ENCODE assay signal across 8 cellular contexts in the genomic region with DNA sequence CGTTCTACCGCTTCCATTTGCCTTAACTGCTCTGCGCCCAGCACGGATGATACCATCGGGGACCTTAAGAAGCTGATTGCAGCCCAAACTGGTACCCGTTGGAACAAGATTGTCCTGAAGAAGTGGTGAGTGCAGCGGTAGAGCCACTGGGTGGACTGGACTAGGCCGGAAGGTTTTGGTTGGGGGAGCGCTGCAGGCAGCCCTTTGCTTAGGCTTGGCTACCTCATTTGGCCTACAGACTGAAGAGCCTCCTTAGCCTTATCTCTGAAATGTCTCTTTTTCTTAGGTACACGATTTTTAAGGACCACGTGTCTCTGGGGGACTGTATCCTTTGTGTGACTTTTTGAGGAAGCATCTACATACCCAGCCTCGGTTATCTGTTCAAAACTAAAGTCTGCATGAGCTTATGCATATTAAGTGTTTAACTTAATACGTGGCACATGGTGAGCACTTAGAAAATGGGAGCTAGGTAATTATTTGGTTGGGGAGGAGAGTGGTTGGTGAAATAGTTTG. TPM values are rescaled to one million over a fixed set of nuclear protein-coding genes. Genes with fewer than 3 reads are reported as not detected.
DNase-seq lines count a peak whose midpoint lies in the region; ATAC-seq and TF ChIP-seq lines count a peak whose summit lies in the region.

No MANE protein-coding gene starts in this region.

- H3K9me3 Mint-ChIP-seq in Calu3 (ENCODE audit: low read depth, unreplicated experiment) (no peaks in the 10 kb centered on the region), endothelial cell (ENCODE audit: unreplicated experiment) (no peaks in the 10 kb centered on the region), osteocyte (ENCODE audit: unreplicated experiment) (no peaks in the 10 kb centered on the region)

- H3K4me3 Mint-ChIP-seq in Calu3 (ENCODE audit: low read depth, unreplicated experiment) (peak overlapping the region; percentile 95), endothelial cell (ENCODE audit: unreplicated experiment) (peak overlapping the region; percentile 100), osteocyte (ENCODE audit: unreplicated experiment) (peak overlapping the region; percentile 100)

- intact Hi-C loops in Calu3 (cut with micrococcal nuclease; ENCODE audit: unreplicated experiment) (no loop called here), PC-9 (cut with micrococcal nuclease; ENCODE audit: unreplicated experiment) (no loop called here)

- H3K27ac Mint-ChIP-seq in Calu3 (ENCODE audit: unreplicated experiment) = no peak overlapping the region
- H3K27ac Mint-ChIP-seq in endothelial cell (ENCODE audit: unreplicated experiment) = peak overlapping the region; percentile 99
- peak overlapping the region; percentile 97 for H3K27ac Mint-ChIP-seq in osteocyte (ENCODE audit: unreplicated experiment)

- H2AFZ ChIP-seq in PC-9 = no peak overlapping the region

- no peak overlapping the region for H3K27ac ChIP-seq in PC-9
- no peak overlapping the region for H3K27ac ChIP-seq in foreskin keratinocyte

- H3K4me3 ChIP-seq in PC-9 = peak overlapping the region; percentile 81

- POLR2A ChIA-PET in PC-9 (lab: Charles Lee; ENCODE audit: unreplicated experiment) = no interaction called here
- POLR2A ChIA-PET in GM10248 (lab: Yijun Ruan, JAX) = no interaction called here

- H3K9me2 ChIP-seq in PC-9 (ENCODE audit: insufficient read depth) = no peaks in the 10 kb centered on the region

- no peaks in the 10 kb centered on the region for H3K9me3 ChIP-seq in PC-9 (ENCODE audit: insufficient read depth, low read depth)

- BruUV-seq in Calu3 (replicated peaks; lab: Mats Ljungman, UMichigan) (TSS peak; percentile 74), PC-9 (replicated peaks; lab: Mats Ljungman, UMichigan) (TSS peak; percentile 66)

- TF ChIP-seq CTCF in Calu3 (IDR thresholded peaks at IDR 0.05; ENCODE audit: unreplicated experiment) (no peak), PC-9 (conservative IDR thresholded peaks at IDR 0.05) (no peak), endothelial cell (IDR thresholded peaks at IDR 0.05; ENCODE audit: unreplicated experiment) (no peak), osteocyte (IDR thresholded peaks at IDR 0.05) (no peak), foreskin keratinocyte (conservative IDR thresholded peaks at IDR 0.05) (no peak), GM10248 (IDR thresholded peaks at IDR 0.05; ENCODE audit: control extremely low read depth, extremely low read depth, low read depth, missing control alignments) (no peak)

- H3K27me3 ChIP-seq in PC-9 (ENCODE audit: insufficient read depth, low read depth) (no peaks in the 10 kb centered on the region), foreskin keratinocyte (no peaks in the 10 kb centered on the region)

- no peaks in the 10 kb centered on the region; the same call in 1 of the 2 replicates for H3K36me3 ChIP-seq in PC-9 (ENCODE audit: low read depth)

- H3K79me2 ChIP-seq in PC-9 (ENCODE audit: low read depth) = peaks cover 49% of the 10 kb centered on the region

- peak overlapping the region; percentile 97 for H3K4me2 ChIP-seq in PC-9

- peaks cover 12% of the 10 kb centered on the region; the same call in 1 of the 2 replicates for H4K20me1 ChIP-seq in PC-9 (ENCODE audit: insufficient read depth)

- DNase-seq in Calu3 (no peak), PC-9 (no peak), endothelial cell (ENCODE audit: low spot score) (no peak), osteocyte (ENCODE audit: extremely low spot score, unreplicated experiment) (no peak), cerebellar nuclear complex (lab: John Stamatoyannopoulos, UW) (no peak), foreskin keratinocyte (no peak), RPMI8226 (no peak), GM10248 (ENCODE audit: extremely low spot score) (no peak)

- CTCF ChIA-PET in Calu3 (lab: Charles Lee) (no interaction called here), PC-9 (lab: Charles Lee) (interaction anchor here (0.7 kb wide), 1 partner anchor 8 kb away, joined by 4 read pairs; no protein-coding TSS in a partner anchor), GM10248 (lab: Yijun Ruan, JAX) (interaction anchor here (0.9 kb wide), 1 partner anchor 11 kb away, joined by 3 read pairs; no protein-coding TSS in a partner anchor)

- peaks cover 9% of the 10 kb centered on the region for H3K4me1 Mint-ChIP-seq in Calu3 (ENCODE audit: low read depth, unreplicated experiment)
- H3K4me1 Mint-ChIP-seq in endothelial cell (ENCODE audit: unreplicated experiment) = peaks cover 18% of the 10 kb centered on the region
- peaks cover 32% of the 10 kb centered on the region for H3K4me1 Mint-ChIP-seq in osteocyte (ENCODE audit: unreplicated experiment)

- peaks cover 13% of the 10 kb centered on the region for H3F3A ChIP-seq in PC-9 (ENCODE audit: insufficient read depth, low read depth)

- H3K36me3 Mint-ChIP-seq in Calu3 (ENCODE audit: insufficient read depth, unreplicated experiment) (peaks cover 24% of the 10 kb centered on the region), endothelial cell (ENCODE audit: low read depth, unreplicated experiment) (peaks cover 10% of the 10 kb centered on the region), osteocyte (ENCODE audit: unreplicated experiment) (peaks cover 8% of the 10 kb centered on the region)

- H3K27me3 Mint-ChIP-seq in Calu3 (ENCODE audit: unreplicated experiment) = no peaks in the 10 kb centered on the region
- peaks cover 12% of the 10 kb centered on the region for H3K27me3 Mint-ChIP-seq in endothelial cell (ENCODE audit: unreplicated experiment)
- H3K27me3 Mint-ChIP-seq in osteocyte (ENCODE audit: unreplicated experiment) = no peaks in the 10 kb centered on the region

- H3K4me1 ChIP-seq in PC-9 (replicated peaks; ENCODE audit: insufficient read depth) (peaks cover 16% of the 10 kb centered on the region), foreskin keratinocyte (no peaks in the 10 kb centered on the region)

- ATAC-seq in foreskin keratinocyte = no peak

RNA-seq across cellular contexts. Expression of gene UBL5, which starts 0.9 kb away (rescaled TPM):
- total RNA-seq in Calu3 (2022) (233 and 234 TPM in 2 replicates), PC-9 (2021) (400 and 403 TPM in 2 replicates), endothelial cell (ENCODE audit: unreplicated experiment) (399 TPM), osteocyte (258 and 260 TPM in 2 replicates), foreskin keratinocyte (412 TPM in 2 replicates)
- polyA plus RNA-seq in foreskin keratinocyte = 708 and 777 TPM in 2 replicates

RNA-seq across cellular contexts. Expression of gene PIN1, which starts 6.5 kb away (rescaled TPM):
- total RNA-seq in Calu3 (2022) (49.5 and 51.0 TPM in 2 replicates), PC-9 (2021) (72.2 and 74.1 TPM in 2 replicates), endothelial cell (ENCODE audit: unreplicated experiment) (69.9 TPM), osteocyte (67.4 and 70.3 TPM in 2 replicates), foreskin keratinocyte (81.7 and 89.0 TPM in 2 replicates)
- polyA plus RNA-seq in foreskin keratinocyte = 130 and 131 TPM in 2 replicates

RNA-seq across cellular contexts. Expression of gene FBXL12, which starts 9.7 kb away (rescaled TPM):
- 20.7 and 21.4 TPM in 2 replicates for total RNA-seq in Calu3 (2022)
- 30.7 and 35.8 TPM in 2 replicates for total RNA-seq in PC-9 (2021)
- total RNA-seq in endothelial cell (ENCODE audit: unreplicated experiment) = 45.9 TPM
- 28.1 and 29.0 TPM in 2 replicates for total RNA-seq in osteocyte
- total RNA-seq in foreskin keratinocyte = 16.6 and 18.1 TPM in 2 replicates
- 16.9 TPM in 2 replicates for polyA plus RNA-seq in foreskin keratinocyte
